15 cellular contexts compared by ENCODE assay signal in genomic region chr14:53001787-53002378, GRCh38. TPM values are rescaled to one million over a fixed set of nuclear protein-coding genes. Genes with fewer than 3 reads are reported as not detected.
DNase-seq lines count a peak whose midpoint lies in the region; ATAC-seq and TF ChIP-seq lines count a peak whose summit lies in the region.
"Had no signal": no experiment of that assay in that cellular context is flagged by ENCODE, and none has a peak within 500 bp of the region (broad histone marks: within the 10 kb centered on the region; RNA-seq: fewer than 3 reads in every experiment).

No MANE protein-coding gene starts in this region.

- H3K9me3 ChIP-seq in left ventricle myocardium inferior (replicated peaks), result no peaks in the 10 kb centered on the region
- no peaks in the 10 kb centered on the region for H3K9me3 ChIP-seq in A673 (ENCODE audit: low read depth, low read length, poor library complexity, severe bottlenecking)
- no peaks in the 10 kb centered on the region for H3K9me3 ChIP-seq in suprapubic skin
- H3K9me3 ChIP-seq: SJSA1 had no signal

- no peaks in the 10 kb centered on the region for H3K27me3 Mint-ChIP-seq in neural crest cell (ENCODE audit: low read depth)

- no peak for TF ChIP-seq CTCF in left ventricle myocardium inferior (IDR thresholded peaks at IDR 0.05; ENCODE audit: borderline replicate concordance)
- no peak for TF ChIP-seq CTCF in neural crest cell (conservative IDR thresholded peaks at IDR 0.05)
- no peak for TF ChIP-seq CTCF in A673 (conservative IDR thresholded peaks at IDR 0.05; ENCODE audit: low read depth, low read length)
- no peak for TF ChIP-seq CTCF in suprapubic skin (IDR thresholded peaks at IDR 0.05)

- H3K4me3 ChIP-seq in left ventricle myocardium inferior (no peak overlapping the region), A673 (ENCODE audit: low read depth, low read length, poor library complexity, severe bottlenecking) (no peak overlapping the region), suprapubic skin (no peak overlapping the region)
- H3K4me3 ChIP-seq: SJSA1 had no signal

- H3K4me1 Mint-ChIP-seq in neural crest cell, result peaks cover 13% of the 10 kb centered on the region
- H3K4me1 Mint-ChIP-seq: B cell had no signal

- peak; percentile 72 for ATAC-seq in Right ventricle myocardium superior (ENCODE audit: poor library complexity)
- ATAC-seq in GM18867 (IDR thresholded peaks at IDR 0.05; ENCODE audit: unreplicated experiment), result no peak

- no peak overlapping the region for H3K4me3 Mint-ChIP-seq in neural crest cell
- H3K4me3 Mint-ChIP-seq: B cell had no signal

- DNase-seq in Right ventricle myocardium superior (no peak), cardiac septum (ENCODE audit: low spot score) (no peak), left ventricle myocardium inferior (peak; percentile 16), neural crest cell (ENCODE audit: low read depth, low spot score) (no peak), A673 (ENCODE audit: low spot score) (no peak), NCI-H2081 (lab: John Stamatoyannopoulos, UW) (no peak), suprapubic skin (ENCODE audit: low spot score in 2 of 2) (no peak)
- DNase-seq: 8988T, DND-41, NCI-H187, NCI-H2227 treated with DMSO at 0.1 percent for 48 hours, NCI-H524 had no signal

- no TSS peak for BruUV-seq in A673 (replicated peaks; lab: Mats Ljungman, UMichigan)

- 60% methylated on average over 7 of the region's 7 CpGs for WGBS in suprapubic skin

- no peaks in the 10 kb centered on the region for H3K36me3 Mint-ChIP-seq in neural crest cell (ENCODE audit: low read depth)

- no peak for TF ChIP-seq POLR2A in suprapubic skin (IDR thresholded peaks at IDR 0.05)

- H3K9me3 Mint-ChIP-seq in neural crest cell, result no peaks in the 10 kb centered on the region

- H3K4me1 ChIP-seq in left ventricle myocardium inferior, result peaks cover 13% of the 10 kb centered on the region
- no peaks in the 10 kb centered on the region for H3K4me1 ChIP-seq in A673 (ENCODE audit: insufficient read depth, low read length, poor library complexity, severe bottlenecking)
- peaks cover 6% of the 10 kb centered on the region for H3K4me1 ChIP-seq in suprapubic skin
- H3K4me1 ChIP-seq: SJSA1 had no signal

- POLR2A ChIA-PET in A673 (lab: Charles Lee; ENCODE audit: low non-redundant PET), result no interaction called here

- TF ChIP-seq EP300 in suprapubic skin (IDR thresholded peaks at IDR 0.05), result no peak

- H3K27me3 ChIP-seq in left ventricle myocardium inferior (ENCODE audit: low read depth) (no peaks in the 10 kb centered on the region), A673 (replicated peaks; ENCODE audit: insufficient read depth, low read depth, low read length, poor library complexity) (no peaks in the 10 kb centered on the region), suprapubic skin (no peaks in the 10 kb centered on the region)
- H3K27me3 ChIP-seq: SJSA1 had no signal

- intact Hi-C loops in Right ventricle myocardium superior (cut with DNase I) (no loop called here), cardiac septum (cut with DNase I) (no loop called here), left ventricle myocardium inferior (cut with micrococcal nuclease) (no loop called here), A673 (cut with micrococcal nuclease; ENCODE audit: unreplicated experiment) (no loop called here)

- no peak overlapping the region for H3K27ac ChIP-seq in left ventricle myocardium inferior (replicated peaks)
- H3K27ac ChIP-seq in A673 (ENCODE audit: low read depth, low read length, poor library complexity, severe bottlenecking), result no peak overlapping the region
- no peak overlapping the region for H3K27ac ChIP-seq in suprapubic skin
- H3K27ac ChIP-seq: SJSA1 had no signal

- CTCF ChIA-PET in A673 (lab: Charles Lee), result no interaction called here

- no peaks in the 10 kb centered on the region for H3K36me3 ChIP-seq in left ventricle myocardium inferior
- H3K36me3 ChIP-seq in A673 (ENCODE audit: insufficient read depth, low read length, poor library complexity, severe bottlenecking), result no peaks in the 10 kb centered on the region
- no peaks in the 10 kb centered on the region for H3K36me3 ChIP-seq in suprapubic skin
- H3K36me3 ChIP-seq: SJSA1 had no signal

- H3K27ac Mint-ChIP-seq in neural crest cell (ENCODE audit: unreplicated experiment), result peak overlapping the region; percentile 32
- H3K27ac Mint-ChIP-seq: B cell had no signal

RNA-seq across cellular contexts. Expression of gene FERMT2, which starts 51.0 kb away (rescaled TPM):
- total RNA-seq in Right ventricle myocardium superior, result 116 TPM
- 156 TPM for total RNA-seq in cardiac septum
- total RNA-seq in left ventricle myocardium inferior, result 91.9 TPM
- 57.2 and 64.2 TPM in 2 replicates for total RNA-seq in neural crest cell
- total RNA-seq in A673 (2021), result 38.3 and 48.0 TPM in 2 replicates
- 10 to 100 TPM in 3 of 4 donors, 1 to 10 TPM in 1; 9.1 to 17.7 (median 15.1) TPM for total RNA-seq in suprapubic skin
